18 cellular contexts compared by ENCODE assay signal in the genomic region with DNA sequence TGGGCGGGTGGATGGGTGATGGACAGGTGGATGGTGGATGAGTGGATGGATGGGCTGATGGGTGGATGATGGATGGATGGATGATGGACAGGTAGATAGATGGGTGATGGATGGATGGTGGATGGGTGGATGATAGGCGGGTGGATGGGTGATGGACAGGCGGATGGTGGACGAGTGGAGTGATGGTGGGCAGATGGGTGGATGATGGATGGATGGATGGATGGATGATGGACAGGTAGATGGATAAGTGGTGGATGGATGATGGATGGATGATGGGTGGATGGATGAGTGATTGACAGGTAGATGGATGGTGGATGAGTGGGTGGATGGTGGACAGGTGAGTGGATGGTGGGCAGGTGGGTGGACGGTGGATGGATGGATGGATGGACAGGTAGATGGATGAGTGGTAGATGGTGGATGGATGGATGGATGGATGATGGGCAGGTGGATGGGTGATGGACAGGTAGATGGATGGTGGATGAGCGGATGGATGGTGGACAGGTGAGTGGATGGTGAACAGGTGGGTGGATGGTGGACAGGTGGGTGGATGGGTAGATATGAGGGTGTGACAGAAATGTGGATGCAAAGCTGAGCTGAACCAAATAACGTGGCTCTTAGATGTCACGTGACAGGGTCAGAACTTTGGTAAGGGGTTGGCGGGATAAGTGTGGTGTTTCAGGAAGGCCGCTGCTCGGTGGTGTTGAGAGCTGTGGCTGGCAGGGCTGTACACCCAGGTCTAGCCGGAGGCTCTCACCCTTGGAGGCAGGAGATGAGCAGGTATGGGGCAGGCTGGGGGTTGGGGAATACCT.
"Had no signal": no experiment of that assay in that cellular context is flagged by ENCODE, and none has a peak within 500 bp of the region (broad histone marks: within the 10 kb centered on the region; RNA-seq: fewer than 3 reads in every experiment).

No MANE protein-coding gene starts in this region.

- H3K9me3 Mint-ChIP-seq: activated naive CD8-positive, alpha-beta T cell treated with anti-CD3 and anti-CD28 coated beads, Interleukin-2, amount 50 U/mL, for 24 hours; T-helper 1 cell treated with Interleukin-12 subunit alpha and Interleukin-12 subunit beta and Interleukin-4 antibody, amounts not matched to agents 30 μg/mL and 1 μg/mL, for 36 hours had no signal

- H3K27ac Mint-ChIP-seq: activated CD8-positive, alpha-beta T cell treated with anti-CD3 and anti-CD28 coated beads for 36 hours; activated naive CD4-positive, alpha-beta T cell treated with anti-CD3 and anti-CD28 coated beads, Interleukin-2, amount 50 U/mL, for 72 hours; activated naive CD8-positive, alpha-beta T cell treated with anti-CD3 and anti-CD28 coated beads, Interleukin-2, amount 50 U/mL, for 24 hours; T-helper 1 cell treated with Interleukin-12 subunit alpha and Interleukin-12 subunit beta and Interleukin-4 antibody, amounts not matched to agents 30 μg/mL and 1 μg/mL, for 36 hours had no signal

- H3K4me3 Mint-ChIP-seq: activated CD8-positive, alpha-beta T cell treated with anti-CD3 and anti-CD28 coated beads for 36 hours; activated naive CD8-positive, alpha-beta T cell treated with anti-CD3 and anti-CD28 coated beads, Interleukin-2, amount 50 U/mL, for 24 hours; T-helper 1 cell treated with Interleukin-12 subunit alpha and Interleukin-12 subunit beta and Interleukin-4 antibody, amounts not matched to agents 30 μg/mL and 1 μg/mL, for 36 hours had no signal

- H3K27me3 Mint-ChIP-seq: activated naive CD8-positive, alpha-beta T cell treated with anti-CD3 and anti-CD28 coated beads, Interleukin-2, amount 50 U/mL, for 24 hours had no signal

- H3K9me3 ChIP-seq: ascending aorta, body of pancreas, Peyer's patch had no signal

- H3K9ac ChIP-seq: KMS-11 had no signal

- H3K27me3 ChIP-seq: ascending aorta, body of pancreas, cardiac muscle cell, Peyer's patch had no signal

- H3K4me3 ChIP-seq: ascending aorta, body of pancreas, cardiac muscle cell, Peyer's patch had no signal

- H3K36me3 Mint-ChIP-seq: activated naive CD4-positive, alpha-beta T cell treated with anti-CD3 and anti-CD28 coated beads, Interleukin-2, amount 50 U/mL, for 72 hours had no signal

- DNase-seq: activated CD4-positive, alpha-beta T cell treated with anti-CD3 and anti-CD28 coated beads for 4 hours; activated CD8-positive, alpha-beta memory T cell treated with anti-CD3 and anti-CD28 coated beads, Interleukin-2, amount 50 U/mL, for 4 hours; activated T-cell treated with anti-CD3 and anti-CD28 coated beads, Interleukin-2, amount 50 U/mL, for 1 hour; amniotic stem cell; body of pancreas; NCI-H1930; NCI-H2107; NCI-H345; NCI-H510A; NCI-H526 treated with DMSO at 0.1 percent for 48 hours had no signal

- H3K4me1 Mint-ChIP-seq: activated naive CD8-positive, alpha-beta T cell treated with anti-CD3 and anti-CD28 coated beads, Interleukin-2, amount 50 U/mL, for 24 hours had no signal

- H3K36me3 ChIP-seq: ascending aorta, cardiac muscle cell, Peyer's patch had no signal

- H3K27ac ChIP-seq: ascending aorta, body of pancreas, cardiac muscle cell, KMS-11, Peyer's patch had no signal

- ATAC-seq: activated naive CD8-positive, alpha-beta T cell treated with anti-CD3 and anti-CD28 coated beads, Interleukin-2, amount 50 U/mL, for 24 hours; body of pancreas had no signal

- H3K4me2 ChIP-seq: KMS-11 had no signal
